Comparison of ENCODE assay signal across 1 cellular context in the genomic region with DNA sequence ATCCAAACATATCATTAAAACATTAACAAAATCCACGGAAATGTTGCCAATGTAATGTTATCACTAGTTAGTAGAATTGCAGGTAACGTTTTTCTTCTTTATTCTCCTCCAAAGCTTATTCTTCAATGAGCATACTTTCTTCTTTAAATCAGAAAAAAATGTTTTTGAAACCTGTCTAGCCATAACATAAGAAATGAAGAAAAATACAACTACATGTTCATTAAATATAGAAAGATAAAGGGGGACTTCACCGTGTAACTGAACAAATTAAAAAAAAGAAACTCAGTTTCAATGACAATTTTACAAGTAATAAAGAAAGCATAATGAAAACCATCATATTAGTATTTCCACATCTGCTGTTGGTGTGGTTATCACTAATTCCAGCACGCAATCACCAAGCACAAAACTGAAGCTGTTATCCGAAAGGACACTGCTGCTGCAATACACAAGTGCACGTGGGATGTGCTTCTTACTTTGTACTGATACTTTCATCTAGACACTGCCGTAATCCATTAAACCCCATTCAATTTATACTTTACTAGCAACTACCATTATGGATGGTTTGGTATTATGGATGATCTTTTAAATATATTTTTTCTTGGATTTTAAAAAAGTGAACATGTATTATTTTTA.
TF ChIP-seq lines count a peak whose summit lies in the region.

No MANE protein-coding gene starts in this region.

TF ChIP-seq in GM23338, 12 proteins besides CTCF, POLR2A, EP300 and RAD21:
- TF ChIP-seq, protein P1, sequence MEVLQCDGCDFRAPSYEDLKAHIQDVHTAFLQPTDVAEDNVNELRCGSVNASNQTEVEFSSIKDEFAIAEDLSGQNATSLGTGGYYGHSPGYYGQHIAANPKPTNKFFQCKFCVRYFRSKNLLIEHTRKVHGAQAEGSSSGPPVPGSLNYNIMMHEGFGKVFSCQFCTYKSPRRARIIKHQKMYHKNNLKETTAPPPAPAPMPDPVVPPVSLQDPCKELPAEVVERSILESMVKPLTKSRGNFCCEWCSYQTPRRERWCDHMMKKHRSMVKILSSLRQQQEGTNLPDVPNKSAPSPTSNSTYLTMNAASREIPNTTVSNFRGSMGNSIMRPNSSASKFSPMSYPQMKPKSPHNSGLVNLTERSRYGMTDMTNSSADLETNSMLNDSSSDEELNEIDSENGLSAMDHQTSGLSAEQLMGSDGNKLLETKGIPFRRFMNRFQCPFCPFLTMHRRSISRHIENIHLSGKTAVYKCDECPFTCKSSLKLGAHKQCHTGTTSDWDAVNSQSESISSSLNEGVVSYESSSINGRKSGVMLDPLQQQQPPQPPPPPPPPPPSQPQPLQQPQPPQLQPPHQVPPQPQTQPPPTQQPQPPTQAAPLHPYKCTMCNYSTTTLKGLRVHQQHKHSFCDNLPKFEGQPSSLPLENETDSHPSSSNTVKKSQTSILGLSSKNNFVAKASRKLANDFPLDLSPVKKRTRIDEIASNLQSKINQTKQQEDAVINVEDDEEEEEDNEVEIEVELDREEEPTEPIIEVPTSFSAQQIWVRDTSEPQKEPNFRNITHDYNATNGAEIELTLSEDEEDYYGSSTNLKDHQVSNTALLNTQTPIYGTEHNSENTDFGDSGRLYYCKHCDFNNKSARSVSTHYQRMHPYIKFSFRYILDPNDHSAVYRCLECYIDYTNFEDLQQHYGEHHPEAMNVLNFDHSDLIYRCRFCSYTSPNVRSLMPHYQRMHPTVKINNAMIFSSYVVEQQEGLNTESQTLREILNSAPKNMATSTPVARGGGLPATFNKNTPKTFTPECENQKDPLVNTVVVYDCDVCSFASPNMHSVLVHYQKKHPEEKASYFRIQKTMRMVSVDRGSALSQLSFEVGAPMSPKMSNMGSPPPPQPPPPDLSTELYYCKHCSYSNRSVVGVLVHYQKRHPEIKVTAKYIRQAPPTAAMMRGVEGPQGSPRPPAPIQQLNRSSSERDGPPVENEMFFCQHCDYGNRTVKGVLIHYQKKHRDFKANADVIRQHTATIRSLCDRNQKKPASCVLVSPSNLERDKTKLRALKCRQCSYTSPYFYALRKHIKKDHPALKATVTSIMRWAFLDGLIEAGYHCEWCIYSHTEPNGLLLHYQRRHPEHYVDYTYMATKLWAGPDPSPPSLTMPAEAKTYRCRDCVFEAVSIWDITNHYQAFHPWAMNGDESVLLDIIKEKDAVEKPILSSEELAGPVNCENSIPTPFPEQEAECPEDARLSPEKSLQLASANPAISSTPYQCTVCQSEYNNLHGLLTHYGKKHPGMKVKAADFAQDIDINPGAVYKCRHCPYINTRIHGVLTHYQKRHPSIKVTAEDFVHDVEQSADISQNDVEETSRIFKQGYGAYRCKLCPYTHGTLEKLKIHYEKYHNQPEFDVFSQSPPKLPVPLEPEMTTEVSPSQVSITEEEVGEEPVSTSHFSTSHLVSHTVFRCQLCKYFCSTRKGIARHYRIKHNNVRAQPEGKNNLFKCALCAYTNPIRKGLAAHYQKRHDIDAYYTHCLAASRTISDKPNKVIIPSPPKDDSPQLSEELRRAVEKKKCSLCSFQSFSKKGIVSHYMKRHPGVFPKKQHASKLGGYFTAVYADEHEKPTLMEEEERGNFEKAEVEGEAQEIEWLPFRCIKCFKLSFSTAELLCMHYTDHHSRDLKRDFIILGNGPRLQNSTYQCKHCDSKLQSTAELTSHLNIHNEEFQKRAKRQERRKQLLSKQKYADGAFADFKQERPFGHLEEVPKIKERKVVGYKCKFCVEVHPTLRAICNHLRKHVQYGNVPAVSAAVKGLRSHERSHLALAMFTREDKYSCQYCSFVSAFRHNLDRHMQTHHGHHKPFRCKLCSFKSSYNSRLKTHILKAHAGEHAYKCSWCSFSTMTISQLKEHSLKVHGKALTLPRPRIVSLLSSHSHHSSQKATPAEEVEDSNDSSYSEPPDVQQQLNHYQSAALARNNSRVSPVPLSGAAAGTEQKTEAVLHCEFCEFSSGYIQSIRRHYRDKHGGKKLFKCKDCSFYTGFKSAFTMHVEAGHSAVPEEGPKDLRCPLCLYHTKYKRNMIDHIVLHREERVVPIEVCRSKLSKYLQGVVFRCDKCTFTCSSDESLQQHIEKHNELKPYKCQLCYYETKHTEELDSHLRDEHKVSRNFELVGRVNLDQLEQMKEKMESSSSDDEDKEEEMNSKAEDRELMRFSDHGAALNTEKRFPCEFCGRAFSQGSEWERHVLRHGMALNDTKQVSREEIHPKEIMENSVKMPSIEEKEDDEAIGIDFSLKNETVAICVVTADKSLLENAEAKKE (CRISPR knock-in tag; IDR thresholded peaks at IDR 0.05) = no peak
- TF ChIP-seq, protein P2, sequence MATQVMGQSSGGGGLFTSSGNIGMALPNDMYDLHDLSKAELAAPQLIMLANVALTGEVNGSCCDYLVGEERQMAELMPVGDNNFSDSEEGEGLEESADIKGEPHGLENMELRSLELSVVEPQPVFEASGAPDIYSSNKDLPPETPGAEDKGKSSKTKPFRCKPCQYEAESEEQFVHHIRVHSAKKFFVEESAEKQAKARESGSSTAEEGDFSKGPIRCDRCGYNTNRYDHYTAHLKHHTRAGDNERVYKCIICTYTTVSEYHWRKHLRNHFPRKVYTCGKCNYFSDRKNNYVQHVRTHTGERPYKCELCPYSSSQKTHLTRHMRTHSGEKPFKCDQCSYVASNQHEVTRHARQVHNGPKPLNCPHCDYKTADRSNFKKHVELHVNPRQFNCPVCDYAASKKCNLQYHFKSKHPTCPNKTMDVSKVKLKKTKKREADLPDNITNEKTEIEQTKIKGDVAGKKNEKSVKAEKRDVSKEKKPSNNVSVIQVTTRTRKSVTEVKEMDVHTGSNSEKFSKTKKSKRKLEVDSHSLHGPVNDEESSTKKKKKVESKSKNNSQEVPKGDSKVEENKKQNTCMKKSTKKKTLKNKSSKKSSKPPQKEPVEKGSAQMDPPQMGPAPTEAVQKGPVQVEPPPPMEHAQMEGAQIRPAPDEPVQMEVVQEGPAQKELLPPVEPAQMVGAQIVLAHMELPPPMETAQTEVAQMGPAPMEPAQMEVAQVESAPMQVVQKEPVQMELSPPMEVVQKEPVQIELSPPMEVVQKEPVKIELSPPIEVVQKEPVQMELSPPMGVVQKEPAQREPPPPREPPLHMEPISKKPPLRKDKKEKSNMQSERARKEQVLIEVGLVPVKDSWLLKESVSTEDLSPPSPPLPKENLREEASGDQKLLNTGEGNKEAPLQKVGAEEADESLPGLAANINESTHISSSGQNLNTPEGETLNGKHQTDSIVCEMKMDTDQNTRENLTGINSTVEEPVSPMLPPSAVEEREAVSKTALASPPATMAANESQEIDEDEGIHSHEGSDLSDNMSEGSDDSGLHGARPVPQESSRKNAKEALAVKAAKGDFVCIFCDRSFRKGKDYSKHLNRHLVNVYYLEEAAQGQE (IDR thresholded peaks at IDR 0.05; ENCODE audit: unreplicated experiment) = no peak
- TF ChIP-seq ZNF114 (CRISPR knock-in tag; IDR thresholded peaks at IDR 0.05) (no peak), NANOG (IDR thresholded peaks at IDR 0.05; ENCODE audit: borderline replicate concordance) (no peak), CREB1 (CRISPR knock-in tag; IDR thresholded peaks at IDR 0.05; ENCODE audit: low read depth) (no peak), ZNF331 (CRISPR knock-in tag; IDR thresholded peaks at IDR 0.05; ENCODE audit: low read depth) (no peak), JUNB (IDR thresholded peaks at IDR 0.05; ENCODE audit: unreplicated experiment) (no peak), STAT1 (IDR thresholded peaks at IDR 0.05; ENCODE audit: unreplicated experiment) (no peak), EZH2phosphoT487 (IDR thresholded peaks at IDR 0.05; ENCODE audit: unreplicated experiment) (no peak), EZH2 (IDR thresholded peaks at IDR 0.05; ENCODE audit: low read depth, unreplicated experiment) (no peak), POLR2AphosphoS5 (IDR thresholded peaks at IDR 0.05; ENCODE audit: low read depth) (no peak)
- TF ChIP-seq, protein P3, sequence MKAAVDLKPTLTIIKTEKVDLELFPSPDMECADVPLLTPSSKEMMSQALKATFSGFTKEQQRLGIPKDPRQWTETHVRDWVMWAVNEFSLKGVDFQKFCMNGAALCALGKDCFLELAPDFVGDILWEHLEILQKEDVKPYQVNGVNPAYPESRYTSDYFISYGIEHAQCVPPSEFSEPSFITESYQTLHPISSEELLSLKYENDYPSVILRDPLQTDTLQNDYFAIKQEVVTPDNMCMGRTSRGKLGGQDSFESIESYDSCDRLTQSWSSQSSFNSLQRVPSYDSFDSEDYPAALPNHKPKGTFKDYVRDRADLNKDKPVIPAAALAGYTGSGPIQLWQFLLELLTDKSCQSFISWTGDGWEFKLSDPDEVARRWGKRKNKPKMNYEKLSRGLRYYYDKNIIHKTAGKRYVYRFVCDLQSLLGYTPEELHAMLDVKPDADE (IDR thresholded peaks at IDR 0.05) = no peak
